In genomic region chr10:3780766-3781457, GRCh38 we compare ENCODE assay signal across 8 cellular contexts. TPM values are rescaled to one million over a fixed set of nuclear protein-coding genes. Genes with fewer than 3 reads are reported as not detected.
DNase-seq lines count a peak whose midpoint lies in the region; ATAC-seq and TF ChIP-seq lines count a peak whose summit lies in the region.

No MANE protein-coding gene starts in this region.

- peak overlapping the region; percentile 93 to 99 (median 98) for H3K4me3 Mint-ChIP-seq in CD4-positive, alpha-beta memory T cell
- H3K4me3 Mint-ChIP-seq in T-cell (peak overlapping the region; percentile 95 to 100 (median 98)), osteocyte (ENCODE audit: unreplicated experiment) (peak overlapping the region; percentile 97)

- no peak for ATAC-seq in T-cell (replicated peaks in 1 of 4)

- DNase-seq in CD4-positive, alpha-beta memory T cell, result peak in 3 of 5 donors; percentile 26 to 56 (median 33)
- peak in 1 of 34 experiments; percentile 30 for DNase-seq in T-cell
- DNase-seq in epithelial cell of proximal tubule (ENCODE audit: low read depth), result no peak
- DNase-seq in osteocyte (ENCODE audit: extremely low spot score, unreplicated experiment), result no peak
- no peak for DNase-seq in NCI-H2029 (lab: John Stamatoyannopoulos, UW)
- DNase-seq in NCI-H69 (lab: John Stamatoyannopoulos, UW), result no peak
- DNase-seq in A172 (ENCODE audit: low spot score), result no peak
- DNase-seq in HPDE6-E6E7 (ENCODE audit: extremely low spot score), result no peak

- TF ChIP-seq CTCF in epithelial cell of proximal tubule (conservative IDR thresholded peaks at IDR 0.05; ENCODE audit: low read depth, low read length), result no peak
- no peak for TF ChIP-seq CTCF in osteocyte (IDR thresholded peaks at IDR 0.05)

- H3K9me3 ChIP-seq in CD4-positive, alpha-beta memory T cell (ENCODE audit: control insufficient read depth in 1 of 2, low read length in 2 of 2), result no peaks in the 10 kb centered on the region

- peak overlapping the region; percentile 97 for H3K27ac ChIP-seq in CD4-positive, alpha-beta memory T cell (ENCODE audit: low read depth, low read length)

- H3K4me1 Mint-ChIP-seq in CD4-positive, alpha-beta memory T cell, result peaks cover 35 to 90% (median 52%) of the 10 kb centered on the region in 4 donors
- peaks cover 63 to 75% (median 67%) of the 10 kb centered on the region in 3 donors for H3K4me1 Mint-ChIP-seq in T-cell
- peaks cover 61% of the 10 kb centered on the region for H3K4me1 Mint-ChIP-seq in osteocyte (ENCODE audit: unreplicated experiment)

- POLR2A ChIA-PET in CD4-positive, alpha-beta memory T cell (lab: Charles Lee; ENCODE audit: partially characterized antibody), result interaction anchor here (0.9 to 6.8 kb wide), 30 partner anchors 6 to 348 kb away, joined by 3 to 1468 read pairs (median 84); no protein-coding TSS in a partner anchor
- POLR2A ChIA-PET in T-cell (lab: Charles Lee), result interaction anchor here in 1 of 2 donors (0.6 to 5.5 kb wide), 6 partner anchors 17 to 160 kb away, joined by 3 to 240 read pairs (median 6); no protein-coding TSS in a partner anchor

- H3K9me3 Mint-ChIP-seq in CD4-positive, alpha-beta memory T cell, result peaks cover 0 to 33% (median 3%) of the 10 kb centered on the region in 8 donors
- no peaks in the 10 kb centered on the region for H3K9me3 Mint-ChIP-seq in T-cell
- no peaks in the 10 kb centered on the region for H3K9me3 Mint-ChIP-seq in osteocyte (ENCODE audit: unreplicated experiment)

- H3K4me3 ChIP-seq in CD4-positive, alpha-beta memory T cell (ENCODE audit: low read length in 2 of 2), result peak overlapping the region; percentile 86 to 95
- H3K4me3 ChIP-seq in epithelial cell of proximal tubule (ENCODE audit: low read depth, low read length), result peak overlapping the region; percentile 84

- peaks cover 75 to 88% of the 10 kb centered on the region in 2 donors for H3K36me3 Mint-ChIP-seq in CD4-positive, alpha-beta memory T cell
- H3K36me3 Mint-ChIP-seq in T-cell, result peaks cover 76% of the 10 kb centered on the region
- H3K36me3 Mint-ChIP-seq in osteocyte (ENCODE audit: unreplicated experiment), result peaks cover 82% of the 10 kb centered on the region

- peak overlapping the region; percentile 97 to 100 (median 99) for H3K27ac Mint-ChIP-seq in CD4-positive, alpha-beta memory T cell
- peak overlapping the region; percentile 96 to 98 for H3K27ac Mint-ChIP-seq in T-cell
- H3K27ac Mint-ChIP-seq in osteocyte (ENCODE audit: unreplicated experiment), result peak overlapping the region; percentile 99

- peaks cover 0 to 2% of the 10 kb centered on the region in 2 donors for H3K27me3 Mint-ChIP-seq in CD4-positive, alpha-beta memory T cell
- H3K27me3 Mint-ChIP-seq in T-cell (no peaks in the 10 kb centered on the region), osteocyte (ENCODE audit: unreplicated experiment) (no peaks in the 10 kb centered on the region)

- no peaks in the 10 kb centered on the region for H3K27me3 ChIP-seq in CD4-positive, alpha-beta memory T cell (ENCODE audit: insufficient read depth, low read length)

- CTCF ChIA-PET in CD4-positive, alpha-beta memory T cell (lab: Charles Lee; ENCODE audit: partially characterized antibody), result interaction anchor here (1.0 to 5.5 kb wide), 6 partner anchors 25 to 329 kb away, joined by 3 to 39 read pairs (median 10); no protein-coding TSS in a partner anchor
- CTCF ChIA-PET in T-cell (lab: Charles Lee), result interaction anchor here in 1 of 2 donors (0.5 kb wide), 1 partner anchor 15 kb away, joined by 3 read pairs; no protein-coding TSS in a partner anchor

- intact Hi-C loops in CD4-positive, alpha-beta memory T cell (cut with micrococcal nuclease), result loop anchor here (5.0 to 10.0 kb wide), 3 partner anchors 194 to 544 kb away; no protein-coding TSS in a partner anchor

- peaks cover 54% of the 10 kb centered on the region for H3K36me3 ChIP-seq in CD4-positive, alpha-beta memory T cell (ENCODE audit: insufficient read depth, low read length)

- peaks cover 56% of the 10 kb centered on the region for H3K4me1 ChIP-seq in CD4-positive, alpha-beta memory T cell (ENCODE audit: insufficient read depth, low read length)

RNA-seq across cellular contexts. Expression of gene KLF6, which starts 4.1 kb away (rescaled TPM):
- total RNA-seq in CD4-positive, alpha-beta memory T cell, result 100 to 1,000 TPM; 291 to 311 TPM
- polyA plus RNA-seq in CD4-positive, alpha-beta memory T cell, result 100 to 1,000 TPM; 814 to 865 TPM
- total RNA-seq in T-cell (1,000 to 10,000 TPM in 1 of 5 donors, 100 to 1,000 TPM in 4; 285 to 1,180 (median 400) TPM), epithelial cell of proximal tubule (52.6 and 88.1 TPM in 2 replicates), osteocyte (263 and 341 TPM in 2 replicates)
- total RNA-seq in A172 (2014; rRNA removed; shearing (Covaris generic)), result 20.3 and 20.4 TPM in 2 replicates

Comparison
In these comparisons a context has a peak if more than half of its experiments do, and no peak if none do; other contexts are left out.
1. DNase-seq: peak in CD4-positive, alpha-beta memory T cell (3 of 5); none in epithelial cell of proximal tubule (single experiment), osteocyte (single experiment), NCI-H2029 (single experiment), NCI-H69 (single experiment), A172 (single experiment) and HPDE6-E6E7 (single experiment).
2. Peak in every context shown above with its lines, with median percentiles within 50 percentile points of each other: H3K27ac Mint-ChIP-seq and H3K4me3 Mint-ChIP-seq.